ENCODE assay signal across 17 cellular contexts in the genomic region with DNA sequence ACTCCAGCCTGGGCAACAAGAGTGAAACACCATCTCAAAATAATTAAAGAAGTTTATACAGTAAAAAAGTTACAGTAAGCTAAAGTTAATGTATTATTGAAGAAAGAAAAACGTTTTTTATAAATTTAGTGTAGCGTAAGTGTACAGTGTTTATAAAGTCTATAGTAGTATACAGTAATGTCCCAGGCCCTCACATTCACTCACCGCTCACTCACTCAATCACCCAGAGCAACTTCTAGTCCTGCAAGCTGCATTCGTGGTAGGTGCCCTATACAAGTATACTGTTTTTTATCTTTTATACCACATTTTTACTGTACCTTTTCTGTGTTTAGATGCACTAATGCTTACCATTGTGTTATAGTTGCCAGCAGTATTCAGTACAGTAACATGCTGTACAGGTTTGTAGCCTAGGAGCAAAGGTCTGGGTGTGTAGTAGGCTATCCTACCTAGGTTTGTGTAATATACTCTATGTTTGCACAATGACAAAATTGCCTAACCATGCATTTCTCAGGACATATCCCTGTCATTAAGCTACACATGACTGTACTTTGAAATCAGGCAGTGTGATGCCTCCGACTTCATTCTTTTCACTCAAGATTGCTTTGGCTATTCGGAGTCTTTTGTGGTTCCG.
"Had no signal": no experiment of that assay in that cellular context is flagged by ENCODE, and none has a peak within 500 bp of the region (broad histone marks: within the 10 kb centered on the region; RNA-seq: fewer than 3 reads in every experiment).

No MANE protein-coding gene starts in this region.

- H3K9me3 Mint-ChIP-seq: natural killer cell treated with Interleukin-12 subunit alpha and Interleukin-12 subunit beta and Interleukin-15 and Interleukin-18, amount 100 ng/mL, for 72 hours; stimulated activated naive CD8-positive, alpha-beta T cell treated with anti-CD3 and anti-CD28 coated beads, Interleukin-15, amount 100 ng/mL, for 72 hours had no signal

- DNase-seq: activated CD4-positive, alpha-beta T cell treated with anti-CD3 and anti-CD28 coated beads, Interleukin-2, amount 50 U/mL, for 48 hours; activated gamma-delta T cell; activated T-cell treated with anti-CD3 and anti-CD28 coated beads, Interleukin-2, amount 50 U/mL, for 48 hours; amniotic stem cell; caudate nucleus; cortex of kidney; effector CD4-positive, alpha-beta T cell; foreskin melanocyte; heart left ventricle; mesenchymal stem cell; nucleus accumbens; right cardiac atrium; stimulated activated naive CD8-positive, alpha-beta T cell treated with anti-CD3 and anti-CD28 coated beads, Interleukin-15, amount 100 ng/mL, for 72 hours had no signal

- H3K4me3 ChIP-seq: heart left ventricle had no signal

- H3K27me3 ChIP-seq: heart left ventricle had no signal

- H3K9me3 ChIP-seq: heart left ventricle had no signal

- ATAC-seq: heart left ventricle; natural killer cell treated with Interleukin-12 subunit alpha and Interleukin-12 subunit beta and Interleukin-15 and Interleukin-18, amount 100 ng/mL, for 72 hours; right cardiac atrium; SK-N-SH treated with all-trans-retinoic acid at 6 μM for 48 hours; stimulated activated naive CD8-positive, alpha-beta T cell treated with anti-CD3 and anti-CD28 coated beads, Interleukin-15, amount 100 ng/mL, for 72 hours had no signal

- H3K27ac Mint-ChIP-seq: activated naive CD8-positive, alpha-beta T cell; natural killer cell treated with Interleukin-12 subunit alpha and Interleukin-12 subunit beta and Interleukin-15 and Interleukin-18, amount 100 ng/mL, for 72 hours; stimulated activated naive CD8-positive, alpha-beta T cell treated with anti-CD3 and anti-CD28 coated beads, Interleukin-15, amount 100 ng/mL, for 72 hours had no signal

- H3K27ac ChIP-seq: heart left ventricle, VCaP had no signal

- H3K4me3 Mint-ChIP-seq: activated naive CD8-positive, alpha-beta T cell; natural killer cell treated with Interleukin-12 subunit alpha and Interleukin-12 subunit beta and Interleukin-15 and Interleukin-18, amount 100 ng/mL, for 72 hours; stimulated activated naive CD8-positive, alpha-beta T cell treated with anti-CD3 and anti-CD28 coated beads, Interleukin-15, amount 100 ng/mL, for 72 hours had no signal

- H3K4me1 ChIP-seq: heart left ventricle had no signal
